41 cellular contexts compared by ENCODE assay signal in the genomic region with DNA sequence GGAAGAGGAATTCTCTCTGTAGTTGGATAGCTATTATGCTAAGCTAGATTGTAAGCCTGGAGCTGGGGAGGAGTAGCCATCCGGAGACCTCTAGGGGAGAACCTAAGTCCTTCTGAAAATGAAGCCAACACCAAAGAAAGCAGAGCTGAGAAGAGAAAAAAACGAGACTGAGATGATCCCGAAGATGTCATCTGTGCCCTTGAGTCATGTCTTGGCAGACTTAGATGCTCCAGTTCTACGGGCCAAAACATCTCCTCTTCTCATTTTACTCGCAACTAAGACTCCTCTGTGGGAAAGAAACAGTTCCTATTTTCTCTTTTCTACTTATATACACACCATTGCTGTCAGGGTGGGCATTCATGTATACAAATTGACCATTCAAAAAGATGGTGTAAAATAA. TPM values are rescaled to one million over a fixed set of nuclear protein-coding genes. Genes with fewer than 3 reads are reported as not detected.
"Had no signal": no experiment of that assay in that cellular context is flagged by ENCODE, and none has a peak within 500 bp of the region (broad histone marks: within the 10 kb centered on the region; RNA-seq: fewer than 3 reads in every experiment).

No MANE protein-coding gene starts in this region.

- H3K4me1 Mint-ChIP-seq: activated CD4-positive, alpha-beta T cell treated with anti-CD3 and anti-CD28 coated beads for 36 hours; activated CD8-positive, alpha-beta memory T cell treated with anti-CD3 and anti-CD28 coated beads, Interleukin-2, amount 10 ng/mL, durations not matched to agents 7 days and 5 days; activated naive CD4-positive, alpha-beta T cell treated with anti-CD3 and anti-CD28 coated beads, Interleukin-2, amount 50 U/mL, for 24 hours; activated naive CD8-positive, alpha-beta T cell treated with anti-CD3 and anti-CD28 coated beads for 36 hours; activated naive CD8-positive, alpha-beta T cell treated with anti-CD3 and anti-CD28 coated beads, Interleukin-2, amount 50 U/mL, for 24 hours; T-helper 17 cell had no signal

- H3K27ac ChIP-seq: adrenal gland, body of pancreas, cardiac muscle cell, coronary artery, epithelial cell of prostate, esophagus squamous epithelium, foreskin keratinocyte, gastrocnemius medialis, heart left ventricle, WERI-Rb-1 had no signal

- H3K36me3 ChIP-seq: adrenal gland, cardiac muscle cell, esophagus squamous epithelium, gastrocnemius medialis, heart left ventricle, WERI-Rb-1 had no signal

- H3K4me1 ChIP-seq: adrenal gland, body of pancreas, esophagus squamous epithelium, foreskin keratinocyte, gastrocnemius medialis, heart left ventricle had no signal

- H3K27ac Mint-ChIP-seq: activated CD4-positive, alpha-beta T cell treated with anti-CD3 and anti-CD28 coated beads for 36 hours; activated CD8-positive, alpha-beta memory T cell treated with anti-CD3 and anti-CD28 coated beads, Interleukin-2, amount 10 ng/mL, durations not matched to agents 7 days and 5 days; activated CD8-positive, alpha-beta T cell treated with anti-CD3 and anti-CD28 coated beads for 36 hours; activated naive CD4-positive, alpha-beta T cell treated with anti-CD3 and anti-CD28 coated beads for 36 hours; activated naive CD4-positive, alpha-beta T cell treated with anti-CD3 and anti-CD28 coated beads, Interleukin-2, amount 50 U/mL, for 24 hours; activated naive CD8-positive, alpha-beta T cell treated with anti-CD3 and anti-CD28 coated beads for 36 hours; activated naive CD8-positive, alpha-beta T cell treated with anti-CD3 and anti-CD28 coated beads, Interleukin-2, amount 50 U/mL, for 24 hours; activated T-helper 1 cell treated with anti-CD3 and anti-CD28 coated beads, Interleukin-12 subunit alpha, Interleukin-12 subunit beta, Interleukin-2, Interleukin-4 antibody, amounts not matched to agents 30 ng/mL and 10 ng/mL and 1 ng/mL, durations not matched to agents 14 hours and 24 hours and 36 hours; activated T-helper 2 cell treated with anti-CD3 and anti-CD28 coated beads, Interferon-gamma antibody, Interleukin-2, Interleukin-4, amounts not matched to agents 10 μg/mL and 5 μg/mL and 100 μg/mL, durations not matched to agents 14 hours and 24 hours and 36 hours; dendritic cell treated with granulocyte-macrophage colony-stimulating factor and Interleukin-4, amounts not matched to agents 40 ng/mL and 50 ng/mL, for 4 days; effector memory CD8-positive, alpha-beta T cell; T-helper 17 cell; T-helper 2 cell treated with Interferon-gamma antibody and Interleukin-4, amounts not matched to agents 5 μg/mL and 100 μg/mL, for 36 hours had no signal

- ATAC-seq: activated CD4-positive, alpha-beta T cell treated with anti-CD3 and anti-CD28 coated beads for 36 hours; activated CD8-positive, alpha-beta memory T cell treated with anti-CD3 and anti-CD28 coated beads, Interleukin-2, amount 10 ng/mL, durations not matched to agents 7 days and 5 days; activated CD8-positive, alpha-beta T cell treated with anti-CD3 and anti-CD28 coated beads for 36 hours; activated naive CD8-positive, alpha-beta T cell treated with anti-CD3 and anti-CD28 coated beads, Interleukin-2, amount 50 U/mL, for 24 hours; body of pancreas; effector memory CD8-positive, alpha-beta T cell; foreskin keratinocyte; gastrocnemius medialis; heart left ventricle; T-helper 17 cell had no signal

- FAIRE-seq: endometrium, endothelial cell of umbilical vein had no signal

- H3K9me3 ChIP-seq: adrenal gland, body of pancreas, esophagus squamous epithelium, gastrocnemius medialis had no signal

- H3K9me3 Mint-ChIP-seq: activated CD8-positive, alpha-beta T cell treated with anti-CD3 and anti-CD28 coated beads for 36 hours; activated naive CD4-positive, alpha-beta T cell treated with anti-CD3 and anti-CD28 coated beads, Interleukin-2, amount 50 U/mL, for 24 hours; activated naive CD8-positive, alpha-beta T cell treated with anti-CD3 and anti-CD28 coated beads, Interleukin-2, amount 50 U/mL, for 24 hours; activated T-helper 1 cell treated with anti-CD3 and anti-CD28 coated beads, Interleukin-12 subunit alpha, Interleukin-12 subunit beta, Interleukin-2, Interleukin-4 antibody, amounts not matched to agents 30 ng/mL and 10 ng/mL and 1 ng/mL, durations not matched to agents 14 hours and 24 hours and 36 hours; activated T-helper 2 cell treated with anti-CD3 and anti-CD28 coated beads, Interferon-gamma antibody, Interleukin-2, Interleukin-4, amounts not matched to agents 10 μg/mL and 5 μg/mL and 100 μg/mL, durations not matched to agents 14 hours and 24 hours and 36 hours; dendritic cell treated with granulocyte-macrophage colony-stimulating factor and Interleukin-4, amounts not matched to agents 40 ng/mL and 50 ng/mL, for 4 days; T-helper 2 cell treated with Interferon-gamma antibody and Interleukin-4, amounts not matched to agents 5 μg/mL and 100 μg/mL, for 36 hours had no signal

- H3K36me3 Mint-ChIP-seq: activated CD8-positive, alpha-beta memory T cell treated with anti-CD3 and anti-CD28 coated beads, Interleukin-2, amount 10 ng/mL, durations not matched to agents 7 days and 5 days; activated naive CD4-positive, alpha-beta T cell treated with anti-CD3 and anti-CD28 coated beads, Interleukin-2, amount 50 U/mL, for 24 hours; activated naive CD8-positive, alpha-beta T cell treated with anti-CD3 and anti-CD28 coated beads for 36 hours had no signal

- H3K27me3 ChIP-seq: adrenal gland, body of pancreas, cardiac muscle cell, esophagus squamous epithelium, foreskin keratinocyte, gastrocnemius medialis, heart left ventricle had no signal

- H3K4me3 Mint-ChIP-seq: activated CD4-positive, alpha-beta T cell treated with anti-CD3 and anti-CD28 coated beads for 36 hours; activated CD8-positive, alpha-beta memory T cell treated with anti-CD3 and anti-CD28 coated beads, Interleukin-2, amount 10 ng/mL, durations not matched to agents 7 days and 5 days; activated CD8-positive, alpha-beta T cell treated with anti-CD3 and anti-CD28 coated beads for 36 hours; activated naive CD4-positive, alpha-beta T cell treated with anti-CD3 and anti-CD28 coated beads for 36 hours; activated naive CD4-positive, alpha-beta T cell treated with anti-CD3 and anti-CD28 coated beads, Interleukin-2, amount 50 U/mL, for 24 hours; activated naive CD8-positive, alpha-beta T cell treated with anti-CD3 and anti-CD28 coated beads for 36 hours; activated naive CD8-positive, alpha-beta T cell treated with anti-CD3 and anti-CD28 coated beads, Interleukin-2, amount 50 U/mL, for 24 hours; activated T-helper 1 cell treated with anti-CD3 and anti-CD28 coated beads, Interleukin-12 subunit alpha, Interleukin-12 subunit beta, Interleukin-2, Interleukin-4 antibody, amounts not matched to agents 30 ng/mL and 10 ng/mL and 1 ng/mL, durations not matched to agents 14 hours and 24 hours and 36 hours; dendritic cell treated with granulocyte-macrophage colony-stimulating factor and Interleukin-4, amounts not matched to agents 40 ng/mL and 50 ng/mL, for 4 days; effector memory CD8-positive, alpha-beta T cell; T-helper 17 cell; T-helper 2 cell treated with Interferon-gamma antibody and Interleukin-4, amounts not matched to agents 5 μg/mL and 100 μg/mL, for 36 hours had no signal

- H3K27me3 Mint-ChIP-seq: activated CD8-positive, alpha-beta memory T cell treated with anti-CD3 and anti-CD28 coated beads, Interleukin-2, amount 10 ng/mL, durations not matched to agents 7 days and 5 days; activated CD8-positive, alpha-beta T cell treated with anti-CD3 and anti-CD28 coated beads for 36 hours; activated naive CD8-positive, alpha-beta T cell treated with anti-CD3 and anti-CD28 coated beads, Interleukin-2, amount 50 U/mL, for 24 hours; effector memory CD8-positive, alpha-beta T cell had no signal

- H3K4me3 ChIP-seq: adrenal gland, body of pancreas, cardiac muscle cell, coronary artery, esophagus squamous epithelium, gastrocnemius medialis, heart left ventricle had no signal

- DNase-seq: activated CD4-positive, alpha-beta T cell treated with anti-CD3 and anti-CD28 coated beads for 36 hours; activated CD4-positive, alpha-beta T cell treated with anti-CD3 and anti-CD28 coated beads, Interleukin-2, amount 50 U/mL, for 1 hour; activated CD4-positive, alpha-beta T cell treated with anti-CD3 and anti-CD28 coated beads, Interleukin-2, amount 50 U/mL, for 48 hours; activated CD4-positive, CD25-positive, alpha-beta regulatory T cell; activated CD4-positive, CD25-positive, alpha-beta regulatory T cell treated with anti-CD3 and anti-CD28 coated beads, Interleukin-2, amount 50 U/mL, for 72 hours; activated CD8-positive, alpha-beta memory T cell treated with anti-CD3 and anti-CD28 coated beads, Interleukin-2, amount 10 ng/mL, durations not matched to agents 7 days and 5 days; activated CD8-positive, alpha-beta memory T cell treated with anti-CD3 and anti-CD28 coated beads, Interleukin-2, amount 50 U/mL, for 4 hours; activated CD8-positive, alpha-beta T cell treated with anti-CD3 and anti-CD28 coated beads for 36 hours; activated effector memory CD4-positive, alpha-beta T cell treated with anti-CD3 and anti-CD28 coated beads, Interleukin-2, amount 50 U/mL, for 16 hours; activated naive CD4-positive, alpha-beta T cell treated with anti-CD3 and anti-CD28 coated beads for 36 hours; activated naive CD8-positive, alpha-beta T cell treated with anti-CD3 and anti-CD28 coated beads for 36 hours; activated naive CD8-positive, alpha-beta T cell treated with anti-CD3 and anti-CD28 coated beads, Interleukin-2, amount 50 U/mL, for 24 hours; activated T-cell treated with anti-CD3 and anti-CD28 coated beads, Interleukin-2, amount 50 U/mL, for 1 hour; activated T-cell treated with anti-CD3 and anti-CD28 coated beads, Interleukin-2, amount 50 U/mL, for 48 hours; adrenal gland; amygdala; aorta; body of pancreas; central memory CD4-positive, alpha-beta T cell; effector CD4-positive, alpha-beta T cell; effector memory CD8-positive, alpha-beta T cell; esophagus squamous epithelium; foreskin keratinocyte; gastrocnemius medialis; glutamatergic neuron; heart left ventricle; T-helper 1 cell; T-helper 17 cell; T1000; WERI-Rb-1 had no signal

RNA-seq across cellular contexts. Expression of a gene that starts 34.3 kb away (rescaled TPM):
- total RNA-seq: activated CD4-positive, alpha-beta T cell treated with anti-CD3 and anti-CD28 coated beads for 36 hours; activated CD8-positive, alpha-beta memory T cell treated with anti-CD3 and anti-CD28 coated beads for 36 hours; activated CD8-positive, alpha-beta memory T cell treated with anti-CD3 and anti-CD28 coated beads, Interleukin-2, amount 10 ng/mL, durations not matched to agents 7 days and 5 days; activated CD8-positive, alpha-beta T cell treated with anti-CD3 and anti-CD28 coated beads for 36 hours; activated naive CD4-positive, alpha-beta T cell treated with anti-CD3 and anti-CD28 coated beads for 36 hours; activated naive CD8-positive, alpha-beta T cell treated with anti-CD3 and anti-CD28 coated beads for 36 hours; activated T-helper 1 cell treated with anti-CD3 and anti-CD28 coated beads, Interleukin-12 subunit alpha, Interleukin-12 subunit beta, Interleukin-2, Interleukin-4 antibody, amounts not matched to agents 30 ng/mL and 10 ng/mL and 1 ng/mL, durations not matched to agents 14 hours and 24 hours and 36 hours; activated T-helper 2 cell treated with anti-CD3 and anti-CD28 coated beads, Interferon-gamma antibody, Interleukin-2, Interleukin-4, amounts not matched to agents 10 μg/mL and 5 μg/mL and 100 μg/mL, durations not matched to agents 14 hours and 24 hours and 36 hours; endothelial cell of umbilical vein; foreskin keratinocyte; T-helper 17 cell had no signal
- polyA plus RNA-seq: foreskin keratinocyte had no signal
